ENCODE assay signal across 36 cellular contexts in genomic region chr2:182452456-182452990, GRCh38. TPM values are rescaled to one million over a fixed set of nuclear protein-coding genes. Genes with fewer than 3 reads are reported as not detected.
"Had no signal": no experiment of that assay in that cellular context is flagged by ENCODE, and none has a peak within 500 bp of the region (broad histone marks: within the 10 kb centered on the region; RNA-seq: fewer than 3 reads in every experiment).

No MANE protein-coding gene starts in this region.

- H3K27ac ChIP-seq: adrenal gland, body of pancreas, brain microvascular endothelial cell, breast epithelium, VCaP had no signal

- H3K4me1 ChIP-seq: adrenal gland, body of pancreas, breast epithelium had no signal

- H3K27me3 ChIP-seq: adrenal gland, body of pancreas, brain microvascular endothelial cell, breast epithelium had no signal

- FAIRE-seq: astrocyte, colon, TTC549 had no signal

- H3K4me3 ChIP-seq: adrenal gland, body of pancreas, breast epithelium had no signal

- DNase-seq: activated B cell treated with CpG ODN at 0.5 μM for 24 hours; activated CD4-positive, alpha-beta memory T cell treated with anti-CD3 and anti-CD28 coated beads for 36 hours; activated CD4-positive, alpha-beta T cell treated with anti-CD3 and anti-CD28 coated beads for 4 hours; activated CD4-positive, alpha-beta T cell treated with anti-CD3 and anti-CD28 coated beads, Interleukin-2, amount 10 ng/mL, durations not matched to agents 24 days and 14 days; activated CD4-positive, alpha-beta T cell treated with anti-CD3 and anti-CD28 coated beads, Interleukin-2, amount 50 U/mL, for 1 hour; activated CD4-positive, alpha-beta T cell treated with anti-CD3 and anti-CD28 coated beads, Interleukin-2, amount 50 U/mL, for 4 hours; activated CD4-positive, CD25-positive, alpha-beta regulatory T cell treated with anti-CD3 and anti-CD28 coated beads, Interleukin-2, amount 50 U/mL, for 72 hours; activated CD8-positive, alpha-beta memory T cell treated with anti-CD3 and anti-CD28 coated beads, Interleukin-2, amount 50 U/mL, for 4 hours; activated CD8-positive, alpha-beta T cell treated with anti-CD3 and anti-CD28 coated beads for 36 hours; activated effector memory CD4-positive, alpha-beta T cell treated with anti-CD3 and anti-CD28 coated beads, Interleukin-2, amount 50 U/mL, for 16 hours; activated gamma-delta T cell treated with Interleukin-2 at 50 U/mL for 16 hours; activated naive CD4-positive, alpha-beta T cell; activated naive CD4-positive, alpha-beta T cell treated with anti-CD3 and anti-CD28 coated beads for 36 hours; activated naive CD4-positive, alpha-beta T cell treated with anti-CD3 and anti-CD28 coated beads, Interleukin-2, amount 50 U/mL, for 16 hours; activated naive CD8-positive, alpha-beta T cell treated with anti-CD3 and anti-CD28 coated beads for 36 hours; activated T-cell treated with anti-CD3 and anti-CD28 coated beads for 4 hours; activated T-cell treated with anti-CD3 and anti-CD28 coated beads, Interleukin-2, amount 50 U/mL, for 1 hour; activated T-cell treated with anti-CD3 and anti-CD28 coated beads, Interleukin-2, amount 50 U/mL, for 4 hours; activated T-cell treated with anti-CD3 and anti-CD28 coated beads, Interleukin-2, amount 50 U/mL, for 72 hours; adrenal gland; amniotic stem cell; aorta; body of pancreas; brain microvascular endothelial cell; central memory CD4-positive, alpha-beta T cell; T-helper 2 cell; T-helper 9 cell had no signal

- H3K36me3 ChIP-seq: adrenal gland, brain microvascular endothelial cell, breast epithelium had no signal

- H3K9me3 ChIP-seq: adrenal gland, body of pancreas, breast epithelium had no signal

- ATAC-seq: activated CD8-positive, alpha-beta T cell treated with anti-CD3 and anti-CD28 coated beads for 36 hours; activated naive CD4-positive, alpha-beta T cell treated with anti-CD3 and anti-CD28 coated beads, Interleukin-2, amount 50 U/mL, for 72 hours; activated T-cell treated with anti-CD3 and anti-CD28 coated beads, Interleukin-2, amount 50 U/mL, for 4 hours; activated T-cell treated with anti-CD3 and anti-CD28 coated beads, Interleukin-2, amount 50 U/mL, for 72 hours; activated T-helper 17 cell treated with anti-CD3 and anti-CD28 coated beads, Interleukin-2, amount 50 U/mL, for 72 hours; body of pancreas had no signal

RNA-seq across cellular contexts. Expression of gene PDE1A, which starts 25.7 kb away (rescaled TPM):
- total RNA-seq: activated B cell treated with CpG ODN at 0.5 μM for 24 hours; activated CD4-positive, alpha-beta memory T cell treated with anti-CD3 and anti-CD28 coated beads for 36 hours; activated CD4-positive, alpha-beta T cell treated with anti-CD3 and anti-CD28 coated beads, Interleukin-2, amount 10 ng/mL, durations not matched to agents 24 days and 14 days; activated CD8-positive, alpha-beta memory T cell treated with anti-CD3 and anti-CD28 coated beads for 36 hours; activated CD8-positive, alpha-beta T cell treated with anti-CD3 and anti-CD28 coated beads for 36 hours; activated naive CD4-positive, alpha-beta T cell treated with anti-CD3 and anti-CD28 coated beads for 36 hours; activated naive CD4-positive, alpha-beta T cell treated with anti-CD3 and anti-CD28 coated beads, Interleukin-2, amount 50 U/mL, for 72 hours; activated naive CD8-positive, alpha-beta T cell treated with anti-CD3 and anti-CD28 coated beads for 36 hours; activated T-cell treated with anti-CD3 and anti-CD28 coated beads, Interleukin-2, amount 50 U/mL, for 4 hours; activated T-cell treated with anti-CD3 and anti-CD28 coated beads, Interleukin-2, amount 50 U/mL, for 72 hours; activated T-helper 1 cell treated with anti-CD3 and anti-CD28 coated beads, Interleukin-12 subunit alpha, Interleukin-12 subunit beta, Interleukin-2, Interleukin-4 antibody, amounts not matched to agents 30 ng/mL and 10 ng/mL and 1 ng/mL, durations not matched to agents 14 hours and 24 hours and 36 hours; activated T-helper 17 cell treated with anti-CD3 and anti-CD28 coated beads, Interleukin-2, amount 50 U/mL, for 72 hours had no signal
